ENCODE assay signal across 9 cellular contexts in the genomic region with DNA sequence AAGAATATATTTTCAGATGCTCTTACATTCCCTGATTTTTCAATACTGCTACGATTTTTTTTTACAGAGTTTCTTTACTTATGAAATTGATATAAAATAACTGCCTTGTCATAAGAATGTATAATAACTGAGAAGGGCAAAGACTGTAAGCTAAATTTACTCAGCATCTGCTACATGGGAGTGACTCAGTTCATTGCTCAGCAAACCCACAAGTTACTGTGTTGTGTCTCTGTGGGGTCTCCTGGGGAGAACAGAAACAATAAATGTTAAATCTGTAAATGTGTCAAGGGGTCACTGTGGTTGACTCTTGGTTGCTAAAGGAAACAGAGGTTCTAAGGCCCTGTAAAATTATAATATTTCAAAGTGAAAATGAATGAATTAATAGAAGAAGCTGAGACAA.
A peak's percentile ranks its signal among the peaks of the same experiment; 100 is the strongest.
DNase-seq lines count a peak whose midpoint lies in the region; ATAC-seq and TF ChIP-seq lines count a peak whose summit lies in the region.
"Had no signal": no experiment of that assay in that cellular context is flagged by ENCODE, and none has a peak within 500 bp of the region (broad histone marks: within the 10 kb centered on the region; RNA-seq: fewer than 3 reads in every experiment).

No MANE protein-coding gene starts in this region.

- H3K36me3 ChIP-seq in HCT116 (ENCODE audit: control insufficient read depth in 1 of 2, insufficient read depth in 2 of 2, low read length in 2 of 2) (no peaks in the 10 kb centered on the region), left lung (no peaks in the 10 kb centered on the region)

- ATAC-seq in GM18499 (IDR thresholded peaks at IDR 0.05; ENCODE audit: insufficient read depth, unreplicated experiment) (peak; percentile 67), HCT116 (no peak), left lung (peak; percentile 21)

- POLR2A ChIA-PET in HCT116 (lab: Charles Lee), result no interaction called here

- no peaks in the 10 kb centered on the region for H3K9me3 ChIP-seq in HCT116 (ENCODE audit: control insufficient read depth in 1 of 2, insufficient read depth in 1 of 2, low read depth in 1 of 2, low read length in 2 of 2)
- H3K9me3 ChIP-seq in left lung, result no peaks in the 10 kb centered on the region

- RAD21 ChIA-PET in HCT116 (lab: Charles Lee; ENCODE audit: low non-redundant PET in 1 of 2, low total read pairs in 2 of 2, uncharacterized antibody in 2 of 2, unreplicated experiment in 2 of 2), result no interaction called here

- TF ChIP-seq CTCF in HCT116 (IDR thresholded peaks at IDR 0.05 in 2 of 3, conservative IDR thresholded peaks at IDR 0.05 in 1 of 3; ENCODE audit: borderline replicate concordance in 1 of 3, insufficient read depth in 1 of 3, low read depth in 2 of 3, low read length in 2 of 3), result no peak
- no peak for TF ChIP-seq CTCF in left lung (IDR thresholded peaks at IDR 0.05)

- no peak overlapping the region for H2AFZ ChIP-seq in HCT116 (ENCODE audit: low read depth, low read length, poor library complexity, severe bottlenecking)

- TF ChIP-seq RAD21 in HCT116 (IDR thresholded peaks at IDR 0.05; ENCODE audit: low read depth), result no peak

- no peak overlapping the region for H3K4me3 ChIP-seq in HCT116 (replicated peaks in 1 of 2; ENCODE audit: low read depth in 1 of 2, low read length in 2 of 2)
- H3K4me3 ChIP-seq in left lung, result no peak overlapping the region

- DNase-seq in HCT116 (ENCODE audit: low read depth, low spot score), result no peak
- DNase-seq in NCI-H226, result peak; percentile 49
- DNase-seq in left lung, result no peak
- DNase-seq in NCI-H146 (lab: John Stamatoyannopoulos, UW), result no peak
- no peak for DNase-seq in stimulated activated naive CD4-positive, alpha-beta T cell (lab: John Stamatoyannopoulos, UW)
- DNase-seq in foreskin melanocyte, result no peak
- DNase-seq in middle frontal gyrus (ENCODE audit: extremely low spot score, low spot score), result no peak
- DNase-seq: central memory CD4-positive, alpha-beta T cell had no signal

- peak overlapping the region; percentile 29; the same call in 1 of the 2 replicates for H3K4me2 ChIP-seq in HCT116 (ENCODE audit: low read length)

- H3K4me1 ChIP-seq in HCT116 (ENCODE audit: control insufficient read depth in 1 of 2, insufficient read depth in 2 of 2, low read length in 2 of 2) (peaks cover 0 to 14% of the 10 kb centered on the region in 2 experiments; a peak in 2 of 4 replicates), left lung (peaks cover 0 to 7% of the 10 kb centered on the region in 2 donors)

- no TSS peak for BruUV-seq in HCT116 (replicated peaks; lab: Mats Ljungman, UMichigan)

- CTCF ChIA-PET in HCT116 (lab: Charles Lee), result no interaction called here

- no peak overlapping the region for H3K9ac ChIP-seq in HCT116 (ENCODE audit: low read length)

- H3K79me2 ChIP-seq in HCT116 (ENCODE audit: insufficient read depth, low read length), result no peaks in the 10 kb centered on the region

- intact Hi-C loops in HCT116 (cut with micrococcal nuclease), result no loop called here
- intact Hi-C loops in left lung (cut with DNase I), result no loop called here

- H4K20me1 ChIP-seq in HCT116 (ENCODE audit: insufficient read depth), result no peaks in the 10 kb centered on the region

- H3K27me3 ChIP-seq in HCT116 (ENCODE audit: insufficient read depth, low read length) (no peaks in the 10 kb centered on the region), left lung (no peaks in the 10 kb centered on the region)

- H3K9me2 ChIP-seq in HCT116 (ENCODE audit: insufficient read depth), result no peaks in the 10 kb centered on the region

- TF ChIP-seq POLR2A in HCT116 (IDR thresholded peaks at IDR 0.05; ENCODE audit: borderline replicate concordance, extremely low read depth, insufficient read depth, insufficient read length), result no peak

- no peak overlapping the region for H3K27ac ChIP-seq in HCT116 (ENCODE audit: low read depth, low read length)
- H3K27ac ChIP-seq in left lung, result no peak overlapping the region

TF ChIP-seq in HCT116, 20 proteins besides CTCF, POLR2A, EP300 and RAD21:
- no peak for TF ChIP-seq SIN3A (IDR thresholded peaks at IDR 0.05; ENCODE audit: low read depth)
